ENCODE assay signal across 8 cellular contexts in genomic region chr11:62665630-62666258, GRCh38. TPM values are rescaled to one million over a fixed set of nuclear protein-coding genes. Genes with fewer than 3 reads are reported as not detected.
DNase-seq lines count a peak whose midpoint lies in the region; ATAC-seq and TF ChIP-seq lines count a peak whose summit lies in the region.

No MANE protein-coding gene starts in this region.

- H3K4me3 Mint-ChIP-seq in activated T-helper 1 cell treated with anti-CD3 and anti-CD28 coated beads, Interleukin-12 subunit alpha, Interleukin-12 subunit beta, Interleukin-2, Interleukin-4 antibody, amounts not matched to agents 30 ng/mL and 10 ng/mL and 1 ng/mL, durations not matched to agents 14 hours and 24 hours and 36 hours, result peak overlapping the region; percentile 98
- peak overlapping the region; percentile 100 for H3K4me3 Mint-ChIP-seq in neural crest cell

- peak overlapping the region; percentile 100 for H3K9ac ChIP-seq in NT2/D1 (ENCODE audit: insufficient read length, low read depth)

- H3K4me1 Mint-ChIP-seq in activated T-helper 1 cell treated with anti-CD3 and anti-CD28 coated beads, Interleukin-12 subunit alpha, Interleukin-12 subunit beta, Interleukin-2, Interleukin-4 antibody, amounts not matched to agents 30 ng/mL and 10 ng/mL and 1 ng/mL, durations not matched to agents 14 hours and 24 hours and 36 hours (ENCODE audit: low read depth), result peaks cover 37% of the 10 kb centered on the region
- peaks cover 43% of the 10 kb centered on the region for H3K4me1 Mint-ChIP-seq in neural crest cell

- H3K4me3 ChIP-seq in GM08714 (ENCODE audit: low read length), result peak overlapping the region; percentile 83
- peak overlapping the region; percentile 99 for H3K4me3 ChIP-seq in NT2/D1 (ENCODE audit: insufficient read length, low read depth)
- peak overlapping the region; percentile 61 to 93 (median 63) for H3K4me3 ChIP-seq in thyroid gland (replicated peaks in 1 of 3)

- H3K9me3 ChIP-seq in NT2/D1 (ENCODE audit: insufficient read depth, low read length) (no peaks in the 10 kb centered on the region), thyroid gland (no peaks in the 10 kb centered on the region)

- H3K27me3 Mint-ChIP-seq in activated T-helper 1 cell treated with anti-CD3 and anti-CD28 coated beads, Interleukin-12 subunit alpha, Interleukin-12 subunit beta, Interleukin-2, Interleukin-4 antibody, amounts not matched to agents 30 ng/mL and 10 ng/mL and 1 ng/mL, durations not matched to agents 14 hours and 24 hours and 36 hours (ENCODE audit: insufficient read depth), result no peaks in the 10 kb centered on the region
- H3K27me3 Mint-ChIP-seq in neural crest cell (ENCODE audit: low read depth), result peaks cover 6% of the 10 kb centered on the region

- H3K27me3 ChIP-seq in NT2/D1 (ENCODE audit: insufficient read depth, insufficient read length) (no peaks in the 10 kb centered on the region), thyroid gland (no peaks in the 10 kb centered on the region)

- peak overlapping the region; percentile 81 for H3K27ac Mint-ChIP-seq in activated T-helper 1 cell treated with anti-CD3 and anti-CD28 coated beads, Interleukin-12 subunit alpha, Interleukin-12 subunit beta, Interleukin-2, Interleukin-4 antibody, amounts not matched to agents 30 ng/mL and 10 ng/mL and 1 ng/mL, durations not matched to agents 14 hours and 24 hours and 36 hours
- peak overlapping the region; percentile 98 for H3K27ac Mint-ChIP-seq in neural crest cell (ENCODE audit: unreplicated experiment)

- H3K36me3 Mint-ChIP-seq in activated T-helper 1 cell treated with anti-CD3 and anti-CD28 coated beads, Interleukin-12 subunit alpha, Interleukin-12 subunit beta, Interleukin-2, Interleukin-4 antibody, amounts not matched to agents 30 ng/mL and 10 ng/mL and 1 ng/mL, durations not matched to agents 14 hours and 24 hours and 36 hours (ENCODE audit: low read depth), result peaks cover 37% of the 10 kb centered on the region
- peaks cover 15% of the 10 kb centered on the region for H3K36me3 Mint-ChIP-seq in neural crest cell (ENCODE audit: low read depth)

- no peak for TF ChIP-seq POLR2A in thyroid gland (IDR thresholded peaks at IDR 0.05)

- peak; percentile 20 for ATAC-seq in HG02610 (IDR thresholded peaks at IDR 0.05; ENCODE audit: unreplicated experiment)

- no peak for DNase-seq in NT2/D1 (ENCODE audit: low read depth, low spot score)
- no peak for DNase-seq in activated T-helper 1 cell treated with anti-CD3 and anti-CD28 coated beads, Interleukin-12 subunit alpha, Interleukin-12 subunit beta, Interleukin-2, Interleukin-4 antibody, amounts not matched to agents 30 ng/mL and 10 ng/mL and 1 ng/mL, durations not matched to agents 14 hours and 24 hours and 36 hours (ENCODE audit: low spot score)
- peak; percentile 56 for DNase-seq in fibroblast of gingiva (ENCODE audit: low read depth)
- DNase-seq in neural crest cell (ENCODE audit: low read depth, low spot score), result no peak
- peak; percentile 67 for DNase-seq in thyroid gland
- DNase-seq in SHP77 treated with DMSO at 0.1 percent for 48 hours (lab: John Stamatoyannopoulos, UW), result no peak

- no peak for TF ChIP-seq CTCF in neural crest cell (conservative IDR thresholded peaks at IDR 0.05)
- TF ChIP-seq CTCF in thyroid gland (IDR thresholded peaks at IDR 0.05), result no peak

- H3K27ac ChIP-seq in thyroid gland, result peak overlapping the region; percentile 56 to 79 (median 77)

- H3K36me3 ChIP-seq in NT2/D1 (ENCODE audit: insufficient read depth, insufficient read length, low read length) (peaks cover 63% of the 10 kb centered on the region), thyroid gland (no peaks in the 10 kb centered on the region)

- H3K9me3 Mint-ChIP-seq in activated T-helper 1 cell treated with anti-CD3 and anti-CD28 coated beads, Interleukin-12 subunit alpha, Interleukin-12 subunit beta, Interleukin-2, Interleukin-4 antibody, amounts not matched to agents 30 ng/mL and 10 ng/mL and 1 ng/mL, durations not matched to agents 14 hours and 24 hours and 36 hours, result no peaks in the 10 kb centered on the region
- H3K9me3 Mint-ChIP-seq in neural crest cell, result no peaks in the 10 kb centered on the region

- 3 to 4% methylated on average over 30 to 36 of the region's 38 CpGs for WGBS in thyroid gland, 2 donors

- intact Hi-C loops in activated T-helper 1 cell treated with anti-CD3 and anti-CD28 coated beads, Interleukin-12 subunit alpha, Interleukin-12 subunit beta, Interleukin-2, Interleukin-4 antibody, amounts not matched to agents 30 ng/mL and 10 ng/mL and 1 ng/mL, durations not matched to agents 14 hours and 24 hours and 36 hours (cut with micrococcal nuclease), result loop anchor here (1.0 to 2.0 kb wide), 11 partner anchors 12 to 215 kb away; partner anchors contain the start of genes EML3, GANAB, HNRNPUL2 and INTS5
- intact Hi-C loops in thyroid gland (cut with DNase I), result no loop called here

- H3K4me1 ChIP-seq in NT2/D1 (ENCODE audit: insufficient read depth, insufficient read length), result no peaks in the 10 kb centered on the region
- peaks cover 13 to 21% of the 10 kb centered on the region in 2 donors for H3K4me1 ChIP-seq in thyroid gland

RNA-seq across cellular contexts. Expression of gene CSKMT, which starts 0.6 kb away (rescaled TPM):
- total RNA-seq in activated T-helper 1 cell treated with anti-CD3 and anti-CD28 coated beads, Interleukin-12 subunit alpha, Interleukin-12 subunit beta, Interleukin-2, Interleukin-4 antibody, amounts not matched to agents 30 ng/mL and 10 ng/mL and 1 ng/mL, durations not matched to agents 14 hours and 24 hours and 36 hours, result 65.0 and 69.4 TPM in 2 replicates
- 57.0 and 60.0 TPM in 2 replicates for total RNA-seq in neural crest cell
- 10 to 100 TPM in 1 of 4 donors, 1 to 10 TPM in 2, under 1 TPM in 1; 0.83 to 13.5 (median 5.7) TPM for total RNA-seq in thyroid gland

RNA-seq across cellular contexts. Expression of gene C11orf98, which starts 0.7 kb away (rescaled TPM):
- total RNA-seq in activated T-helper 1 cell treated with anti-CD3 and anti-CD28 coated beads, Interleukin-12 subunit alpha, Interleukin-12 subunit beta, Interleukin-2, Interleukin-4 antibody, amounts not matched to agents 30 ng/mL and 10 ng/mL and 1 ng/mL, durations not matched to agents 14 hours and 24 hours and 36 hours, result 146 and 151 TPM in 2 replicates
- 97.4 and 115 TPM in 2 replicates for total RNA-seq in neural crest cell
- 10 to 100 TPM; 24.1 to 34.5 (median 29.6) TPM for total RNA-seq in thyroid gland

RNA-seq across cellular contexts. Expression of gene UQCC3, which starts 5.7 kb away (rescaled TPM):
- total RNA-seq in activated T-helper 1 cell treated with anti-CD3 and anti-CD28 coated beads, Interleukin-12 subunit alpha, Interleukin-12 subunit beta, Interleukin-2, Interleukin-4 antibody, amounts not matched to agents 30 ng/mL and 10 ng/mL and 1 ng/mL, durations not matched to agents 14 hours and 24 hours and 36 hours, result 8.9 and 11.4 TPM in 2 replicates
- 15.0 and 15.6 TPM in 2 replicates for total RNA-seq in neural crest cell
- total RNA-seq in thyroid gland, result 10 to 100 TPM in 2 of 4 donors, 1 to 10 TPM in 2; 5.7 to 10.6 (median 8.1) TPM

RNA-seq across cellular contexts. Expression of gene LBHD1, which starts 6.3 kb away (rescaled TPM):
- total RNA-seq in activated T-helper 1 cell treated with anti-CD3 and anti-CD28 coated beads, Interleukin-12 subunit alpha, Interleukin-12 subunit beta, Interleukin-2, Interleukin-4 antibody, amounts not matched to agents 30 ng/mL and 10 ng/mL and 1 ng/mL, durations not matched to agents 14 hours and 24 hours and 36 hours, result 23.4 and 24.3 TPM in 2 replicates
- total RNA-seq in neural crest cell, result 7.0 and 7.8 TPM in 2 replicates
- total RNA-seq in thyroid gland, result 10 to 100 TPM in 2 of 4 donors, 1 to 10 TPM in 2; 5.8 to 15.5 (median 9.3) TPM

RNA-seq across cellular contexts. Expression of gene INTS5, which starts 12.6 kb away (rescaled TPM):
- 39.2 and 40.4 TPM in 2 replicates for total RNA-seq in activated T-helper 1 cell treated with anti-CD3 and anti-CD28 coated beads, Interleukin-12 subunit alpha, Interleukin-12 subunit beta, Interleukin-2, Interleukin-4 antibody, amounts not matched to agents 30 ng/mL and 10 ng/mL and 1 ng/mL, durations not matched to agents 14 hours and 24 hours and 36 hours
- total RNA-seq in neural crest cell (24.5 and 25.9 TPM in 2 replicates), thyroid gland (10 to 100 TPM; 14.8 to 26.5 (median 23.5) TPM)

Comparison
In these comparisons a context has a peak if more than half of its experiments do, and no peak if none do; other contexts are left out.
1. DNase-seq: peak in fibroblast of gingiva (single experiment) and thyroid gland (2 of 2); none in NT2/D1 (single experiment), activated T-helper 1 cell treated with anti-CD3 and anti-CD28 coated beads, Interleukin-12 subunit alpha, Interleukin-12 subunit beta, Interleukin-2, Interleukin-4 antibody, amounts not matched to agents 30 ng/mL and 10 ng/mL and 1 ng/mL, durations not matched to agents 14 hours and 24 hours and 36 hours (single experiment), neural crest cell (single experiment) and SHP77 treated with DMSO at 0.1 percent for 48 hours (single experiment).
2. Peak in every context shown above with its lines, with median percentiles within 50 percentile points of each other: H3K4me3 ChIP-seq.